In genomic region chr4:108060164-108060563, GRCh38 we compare ENCODE assay signal across 8 cellular contexts.
DNase-seq lines count a peak whose midpoint lies in the region; ATAC-seq and TF ChIP-seq lines count a peak whose summit lies in the region.

No MANE protein-coding gene starts in this region.

- H3K27ac Mint-ChIP-seq in nephron, result no peak overlapping the region

- H3K36me3 Mint-ChIP-seq in nephron (ENCODE audit: low read depth), result peaks cover 10% of the 10 kb centered on the region

- peak; percentile 11 for DNase-seq in NCI-H1105 treated with DMSO at 0.1 percent for 48 hours (lab: John Stamatoyannopoulos, UW)
- DNase-seq in NCI-H1105 (lab: John Stamatoyannopoulos, UW), result no peak
- DNase-seq in NCI-H526 (lab: John Stamatoyannopoulos, UW), result peak; percentile 48 to 73
- DNase-seq in dedifferentiated amniotic fluid mesenchymal stem cell (ENCODE audit: extremely low spot score), result peak; percentile 26
- no peak for DNase-seq in activated gamma-delta T cell treated with Interleukin-2 at 50 U/mL for 16 hours

- peak; percentile 38 to 57 (median 42) for TF ChIP-seq CTCF in nephron (IDR thresholded peaks at IDR 0.05; ENCODE audit: unreplicated experiment in 3 of 3)

- no peaks in the 10 kb centered on the region for H3K27me3 Mint-ChIP-seq in nephron (ENCODE audit: low read depth)

- H3K4me1 Mint-ChIP-seq in nephron, result peaks cover 8% of the 10 kb centered on the region

- H3K4me3 Mint-ChIP-seq in nephron, result no peak overlapping the region

- no peak for ATAC-seq in GM19023 (IDR thresholded peaks at IDR 0.05; ENCODE audit: unreplicated experiment)
- no peak for ATAC-seq in GM19395 (IDR thresholded peaks at IDR 0.05; ENCODE audit: unreplicated experiment)

- no peaks in the 10 kb centered on the region for H3K9me3 Mint-ChIP-seq in nephron

Comparison
In these comparisons a context has a peak if more than half of its experiments do, and no peak if none do; other contexts are left out.
1. DNase-seq: peak in NCI-H1105 treated with DMSO at 0.1 percent for 48 hours (single experiment), NCI-H526 (2 of 2) and dedifferentiated amniotic fluid mesenchymal stem cell (single experiment); none in NCI-H1105 (single experiment) and activated gamma-delta T cell treated with Interleukin-2 at 50 U/mL for 16 hours (single experiment).